ENCODE assay signal across 14 cellular contexts in genomic region chr5:169350016-169350415, GRCh38. TPM values are rescaled to one million over a fixed set of nuclear protein-coding genes. Genes with fewer than 3 reads are reported as not detected.
DNase-seq lines count a peak whose midpoint lies in the region; ATAC-seq and TF ChIP-seq lines count a peak whose summit lies in the region.
"Had no signal": no experiment of that assay in that cellular context is flagged by ENCODE, and none has a peak within 500 bp of the region (broad histone marks: within the 10 kb centered on the region; RNA-seq: fewer than 3 reads in every experiment).

No MANE protein-coding gene starts in this region.

- H3K27me3 Mint-ChIP-seq in immature natural killer cell (ENCODE audit: low read depth in 3 of 3), result peaks cover 0 to 5% (median 3%) of the 10 kb centered on the region in 3 donors
- H3K27me3 Mint-ChIP-seq in CD8-positive, alpha-beta T cell (ENCODE audit: low read depth), result peaks cover 14% of the 10 kb centered on the region
- H3K27me3 Mint-ChIP-seq: stimulated activated naive B cell treated with anti-CD40 and anti-IgM and Interleukin-4, amounts not matched to agents 10 μg/mL and 1 μg/mL and 100 μg/mL, for 72 hours had no signal

- no peaks in the 10 kb centered on the region for H3K36me3 Mint-ChIP-seq in immature natural killer cell
- H3K36me3 Mint-ChIP-seq in CD8-positive, alpha-beta T cell, result no peaks in the 10 kb centered on the region
- H3K36me3 Mint-ChIP-seq: natural killer cell; stimulated activated naive B cell treated with anti-CD40 and anti-IgM and Interleukin-4, amounts not matched to agents 10 μg/mL and 1 μg/mL and 100 μg/mL, for 72 hours had no signal

- H3K4me3 Mint-ChIP-seq in immature natural killer cell, result no peak overlapping the region
- H3K4me3 Mint-ChIP-seq in CD8-positive, alpha-beta T cell, result no peak overlapping the region
- H3K4me3 Mint-ChIP-seq: dendritic cell treated with granulocyte-macrophage colony-stimulating factor and Interleukin-4, amounts not matched to agents 40 ng/mL and 50 ng/mL, for 4 days; natural killer cell; stimulated activated naive B cell treated with anti-CD40 and anti-IgM and Interleukin-4, amounts not matched to agents 10 μg/mL and 1 μg/mL and 100 μg/mL, for 72 hours had no signal

- H3K4me1 Mint-ChIP-seq in immature natural killer cell, result no peaks in the 10 kb centered on the region
- no peaks in the 10 kb centered on the region for H3K4me1 Mint-ChIP-seq in CD8-positive, alpha-beta T cell (ENCODE audit: low read depth)
- H3K4me1 Mint-ChIP-seq: natural killer cell; stimulated activated naive B cell treated with anti-CD40 and anti-IgM and Interleukin-4, amounts not matched to agents 10 μg/mL and 1 μg/mL and 100 μg/mL, for 72 hours had no signal

- peak overlapping the region; percentile 94 for H3K27ac ChIP-seq in smooth muscle cell (ENCODE audit: low read depth)
- no peak overlapping the region for H3K27ac ChIP-seq in CD8-positive, alpha-beta T cell (ENCODE audit: low read depth, low read length)

- intact Hi-C loops in CD8-positive, alpha-beta T cell (cut with DNase I, micrococcal nuclease), result no loop called here

- peaks cover 8% of the 10 kb centered on the region for H3F3A ChIP-seq in smooth muscle cell (ENCODE audit: low read depth)

- H3K36me3 ChIP-seq in MG63 (no peaks in the 10 kb centered on the region), smooth muscle cell (ENCODE audit: low read depth) (no peaks in the 10 kb centered on the region)
- H3K36me3 ChIP-seq in CD8-positive, alpha-beta T cell (ENCODE audit: insufficient read depth, low read length), result no peaks in the 10 kb centered on the region

- CTCF ChIA-PET in CD8-positive, alpha-beta T cell (lab: Charles Lee), result no interaction called here

- H3K9ac ChIP-seq in smooth muscle cell (ENCODE audit: low read depth), result peak overlapping the region; percentile 69

- H2AFZ ChIP-seq in smooth muscle cell (ENCODE audit: low read depth), result no peak overlapping the region

- no peak for TF ChIP-seq CTCF in epithelial cell of proximal tubule (conservative IDR thresholded peaks at IDR 0.05; ENCODE audit: low read depth, low read length)
- TF ChIP-seq CTCF in smooth muscle cell (IDR thresholded peaks at IDR 0.05; ENCODE audit: borderline replicate concordance, insufficient read depth, poor library complexity, severe bottlenecking), result no peak
- no peak for TF ChIP-seq CTCF in CD8-positive, alpha-beta T cell (IDR thresholded peaks at IDR 0.05)

- peak; percentile 80 for DNase-seq in MG63
- DNase-seq in epithelial cell of proximal tubule (ENCODE audit: low read depth), result peak; percentile 88
- DNase-seq in smooth muscle cell (lab: John Stamatoyannopoulos, UW; ENCODE audit: unreplicated experiment), result no peak
- no peak for DNase-seq in immature natural killer cell
- DNase-seq in CD8-positive, alpha-beta T cell, result no peak
- DNase-seq: DND-41; H7; natural killer cell; NCI-H187 treated with DMSO at 0.1 percent for 48 hours; stimulated activated naive B cell treated with anti-CD40 and anti-IgM and Interleukin-4, amounts not matched to agents 10 μg/mL and 1 μg/mL and 100 μg/mL, for 72 hours had no signal

- H4K20me1 ChIP-seq in smooth muscle cell (ENCODE audit: low read depth), result no peaks in the 10 kb centered on the region

- peaks cover 3% of the 10 kb centered on the region; the same call in 1 of the 2 replicates for H3K9me3 ChIP-seq in MG63
- H3K9me3 ChIP-seq in smooth muscle cell (replicated peaks; ENCODE audit: low read depth), result no peaks in the 10 kb centered on the region
- no peaks in the 10 kb centered on the region for H3K9me3 ChIP-seq in CD8-positive, alpha-beta T cell (ENCODE audit: low read length)

- H3K79me2 ChIP-seq in smooth muscle cell (ENCODE audit: low read depth), result no peaks in the 10 kb centered on the region

- H3K4me3 ChIP-seq in MG63, result no peak overlapping the region
- H3K4me3 ChIP-seq in epithelial cell of proximal tubule (ENCODE audit: low read depth, low read length), result no peak overlapping the region
- H3K4me3 ChIP-seq in smooth muscle cell, result no peak overlapping the region
- no peak overlapping the region for H3K4me3 ChIP-seq in CD8-positive, alpha-beta T cell (ENCODE audit: low read depth, low read length)

- H3K27me3 ChIP-seq in MG63, result no peaks in the 10 kb centered on the region
- no peaks in the 10 kb centered on the region for H3K27me3 ChIP-seq in smooth muscle cell (ENCODE audit: low read depth)
- no peaks in the 10 kb centered on the region for H3K27me3 ChIP-seq in CD8-positive, alpha-beta T cell (ENCODE audit: insufficient read depth, low read length)

- H3K4me1 ChIP-seq in smooth muscle cell (ENCODE audit: low read depth), result peaks cover 4% of the 10 kb centered on the region
- H3K4me1 ChIP-seq in CD8-positive, alpha-beta T cell (ENCODE audit: insufficient read depth, low read length), result no peaks in the 10 kb centered on the region

- peak overlapping the region; percentile 73 for H3K4me2 ChIP-seq in smooth muscle cell

- no peaks in the 10 kb centered on the region for H3K9me3 Mint-ChIP-seq in immature natural killer cell
- no peaks in the 10 kb centered on the region for H3K9me3 Mint-ChIP-seq in CD8-positive, alpha-beta T cell
- H3K9me3 Mint-ChIP-seq: dendritic cell treated with granulocyte-macrophage colony-stimulating factor and Interleukin-4, amounts not matched to agents 40 ng/mL and 50 ng/mL, for 4 days; natural killer cell; stimulated activated naive B cell treated with anti-CD40 and anti-IgM and Interleukin-4, amounts not matched to agents 10 μg/mL and 1 μg/mL and 100 μg/mL, for 72 hours had no signal

- WGBS in smooth muscle cell (ENCODE audit: low lambda C conversion rate), result 7% methylated on average over 1 of the region's 1 CpG

- no peak overlapping the region for H3K27ac Mint-ChIP-seq in immature natural killer cell
- H3K27ac Mint-ChIP-seq in CD8-positive, alpha-beta T cell, result no peak overlapping the region
- H3K27ac Mint-ChIP-seq: dendritic cell treated with granulocyte-macrophage colony-stimulating factor and Interleukin-4, amounts not matched to agents 40 ng/mL and 50 ng/mL, for 4 days; natural killer cell; stimulated activated naive B cell treated with anti-CD40 and anti-IgM and Interleukin-4, amounts not matched to agents 10 μg/mL and 1 μg/mL and 100 μg/mL, for 72 hours had no signal

- ATAC-seq in GM18909 (IDR thresholded peaks at IDR 0.05; ENCODE audit: poor library complexity, unreplicated experiment) (peak; percentile 73), GM21526 (IDR thresholded peaks at IDR 0.05; ENCODE audit: low FRiP score, unreplicated experiment) (no peak)
- no peak for ATAC-seq in CD8-positive, alpha-beta T cell
- ATAC-seq: activated CD4-positive, CD25-positive, alpha-beta regulatory T cell treated with anti-CD3 and anti-CD28 coated beads, Interleukin-2, amount 50 U/mL, for 24 hours; natural killer cell; stimulated activated naive B cell treated with anti-CD40 and anti-IgM and Interleukin-4, amounts not matched to agents 10 μg/mL and 1 μg/mL and 100 μg/mL, for 72 hours had no signal

- POLR2A ChIA-PET in CD8-positive, alpha-beta T cell (lab: Charles Lee), result no interaction called here

RNA-seq across cellular contexts. Expression of gene SLIT3, which starts 49.1 kb away (rescaled TPM):
- total RNA-seq in MG63 (2014; rRNA removed; shearing (Covaris generic); ENCODE audit: low replicate concordance), result 6.3 and 8.0 TPM in 2 replicates
- 0.36 and 3.1 TPM in 2 replicates for total RNA-seq in epithelial cell of proximal tubule
- 19.4 and 25.4 TPM in 2 replicates for total RNA-seq in smooth muscle cell
- 21.4 and 29.5 TPM in 2 replicates for polyA plus RNA-seq in smooth muscle cell
- under 1 TPM in 2 of 3 donors, not detected in 1; 0.47 to 0.90 TPM for polyA plus RNA-seq in immature natural killer cell
- total RNA-seq in CD8-positive, alpha-beta T cell, result not detected

Comparison
In these comparisons a context has a peak if more than half of its experiments do, and no peak if none do; other contexts are left out.
1. DNase-seq: peak in MG63 (single experiment) and epithelial cell of proximal tubule (single experiment); none in smooth muscle cell (single experiment), immature natural killer cell (0 of 3) and CD8-positive, alpha-beta T cell (0 of 7).